ENCODE assay signal across 23 cellular contexts in genomic region chr2:221553333-221553732, GRCh38.
DNase-seq lines count a peak whose midpoint lies in the region; ATAC-seq, FAIRE-seq and TF ChIP-seq lines count a peak whose summit lies in the region.
"Had no signal": no experiment of that assay in that cellular context is flagged by ENCODE, and none has a peak within 500 bp of the region (broad histone marks: within the 10 kb centered on the region; RNA-seq: fewer than 3 reads in every experiment).

No MANE protein-coding gene starts in this region.

- DNase-seq in D721Med (ENCODE audit: insufficient read length, low spot score) (no peak), NCI-H146 treated with DMSO at 0.1 percent for 48 hours (lab: John Stamatoyannopoulos, UW; ENCODE audit: unreplicated experiment) (peak; percentile 83), NCI-H82 (lab: John Stamatoyannopoulos, UW) (peak; percentile 92), NCI-H1694 treated with DMSO at 0.1 percent for 48 hours (lab: John Stamatoyannopoulos, UW) (no peak), putamen (ENCODE audit: low spot score) (no peak)
- DNase-seq in stimulated activated naive B cell treated with anti-CD40 and anti-IgM and Interleukin-4, amounts not matched to agents 10 μg/mL and 1 μg/mL and 100 μg/mL, for 72 hours = no peak
- DNase-seq: activated B cell treated with CpG ODN at 0.5 μM for 24 hours; activated CD4-positive, alpha-beta memory T cell treated with anti-CD3 and anti-CD28 coated beads for 36 hours; amniotic stem cell; CD4-positive, alpha-beta T cell; central memory CD4-positive, alpha-beta T cell; DND-41; effector CD4-positive, alpha-beta T cell; gastrocnemius medialis; H9; KBM-7; naive B cell; NCI-H187 treated with DMSO at 0.1 percent for 48 hours; T-helper 9 cell had no signal

- peaks cover 5% of the 10 kb centered on the region for H3K27me3 Mint-ChIP-seq in nephron (ENCODE audit: low read depth)
- H3K27me3 Mint-ChIP-seq in stimulated activated naive B cell treated with anti-CD40 and anti-IgM and Interleukin-4, amounts not matched to agents 10 μg/mL and 1 μg/mL and 100 μg/mL, for 72 hours = no peaks in the 10 kb centered on the region
- H3K27me3 Mint-ChIP-seq: activated B cell treated with CpG ODN at 0.5 μM for 24 hours; activated CD4-positive, alpha-beta memory T cell treated with anti-CD3 and anti-CD28 coated beads for 36 hours; CD4-positive, alpha-beta T cell; naive B cell had no signal

- H3K36me3 Mint-ChIP-seq in nephron (ENCODE audit: low read depth) = peaks cover 32% of the 10 kb centered on the region
- H3K36me3 Mint-ChIP-seq in stimulated activated naive B cell treated with anti-CD40 and anti-IgM and Interleukin-4, amounts not matched to agents 10 μg/mL and 1 μg/mL and 100 μg/mL, for 72 hours = no peaks in the 10 kb centered on the region
- H3K36me3 Mint-ChIP-seq: naive B cell; stimulated activated effector memory CD8-positive, alpha-beta T cell treated with anti-CD3 and anti-CD28 coated beads, Interleukin-12 subunit alpha, Interleukin-12 subunit beta, amount 100 ng/mL, for 72 hours had no signal

- no peak for ATAC-seq in stimulated activated naive B cell treated with anti-CD40 and anti-IgM and Interleukin-4, amounts not matched to agents 10 μg/mL and 1 μg/mL and 100 μg/mL, for 72 hours (replicated peaks)
- ATAC-seq: esophagus mucosa; gastrocnemius medialis; SK-N-SH treated with all-trans-retinoic acid at 6 μM for 48 hours; stimulated activated effector memory CD8-positive, alpha-beta T cell treated with anti-CD3 and anti-CD28 coated beads, Interleukin-12 subunit alpha, Interleukin-12 subunit beta, amount 100 ng/mL, for 72 hours had no signal

- TF ChIP-seq CTCF in D721Med (IDR thresholded peaks at IDR 0.05; ENCODE audit: insufficient read depth, missing control alignments) = no peak
- TF ChIP-seq CTCF in nephron (IDR thresholded peaks at IDR 0.05; ENCODE audit: unreplicated experiment in 3 of 3) = no peak

- H3K9me3 Mint-ChIP-seq in nephron = no peaks in the 10 kb centered on the region
- no peaks in the 10 kb centered on the region for H3K9me3 Mint-ChIP-seq in stimulated activated naive B cell treated with anti-CD40 and anti-IgM and Interleukin-4, amounts not matched to agents 10 μg/mL and 1 μg/mL and 100 μg/mL, for 72 hours
- H3K9me3 Mint-ChIP-seq: activated B cell treated with CpG ODN at 0.5 μM for 24 hours; activated CD4-positive, alpha-beta memory T cell treated with anti-CD3 and anti-CD28 coated beads for 36 hours; CD4-positive, alpha-beta T cell; naive B cell; stimulated activated effector memory CD8-positive, alpha-beta T cell treated with anti-CD3 and anti-CD28 coated beads, Interleukin-12 subunit alpha, Interleukin-12 subunit beta, amount 100 ng/mL, for 72 hours had no signal

- H3K4me3 Mint-ChIP-seq in nephron = no peak overlapping the region
- H3K4me3 Mint-ChIP-seq in stimulated activated naive B cell treated with anti-CD40 and anti-IgM and Interleukin-4, amounts not matched to agents 10 μg/mL and 1 μg/mL and 100 μg/mL, for 72 hours = no peak overlapping the region
- H3K4me3 Mint-ChIP-seq: activated B cell treated with CpG ODN at 0.5 μM for 24 hours; activated CD4-positive, alpha-beta memory T cell treated with anti-CD3 and anti-CD28 coated beads for 36 hours; CD4-positive, alpha-beta T cell; H9; stimulated activated effector memory CD8-positive, alpha-beta T cell treated with anti-CD3 and anti-CD28 coated beads, Interleukin-12 subunit alpha, Interleukin-12 subunit beta, amount 100 ng/mL, for 72 hours had no signal

- H3K27ac Mint-ChIP-seq in nephron = peak overlapping the region; percentile 51 to 80 (median 61)
- H3K27ac Mint-ChIP-seq in stimulated activated naive B cell treated with anti-CD40 and anti-IgM and Interleukin-4, amounts not matched to agents 10 μg/mL and 1 μg/mL and 100 μg/mL, for 72 hours = no peak overlapping the region
- H3K27ac Mint-ChIP-seq: activated B cell treated with CpG ODN at 0.5 μM for 24 hours; activated CD4-positive, alpha-beta memory T cell treated with anti-CD3 and anti-CD28 coated beads for 36 hours; CD4-positive, alpha-beta T cell; H9; stimulated activated effector memory CD8-positive, alpha-beta T cell treated with anti-CD3 and anti-CD28 coated beads, Interleukin-12 subunit alpha, Interleukin-12 subunit beta, amount 100 ng/mL, for 72 hours had no signal

- H3K4me1 Mint-ChIP-seq in nephron = peaks cover 58% of the 10 kb centered on the region
- H3K4me1 Mint-ChIP-seq in stimulated activated naive B cell treated with anti-CD40 and anti-IgM and Interleukin-4, amounts not matched to agents 10 μg/mL and 1 μg/mL and 100 μg/mL, for 72 hours = peaks cover 12 to 25% of the 10 kb centered on the region in 2 donors

- peak; percentile 29 for FAIRE-seq in D721Med (lab: Jason Lieb, UNC)

Comparison
In these comparisons a context has a peak if more than half of its experiments do, and no peak if none do; other contexts are left out.
1. DNase-seq: peak in NCI-H146 treated with DMSO at 0.1 percent for 48 hours (single experiment) and NCI-H82 (single experiment); none in D721Med (single experiment), NCI-H1694 treated with DMSO at 0.1 percent for 48 hours (single experiment), putamen (single experiment) and stimulated activated naive B cell treated with anti-CD40 and anti-IgM and Interleukin-4, amounts not matched to agents 10 μg/mL and 1 μg/mL and 100 μg/mL, for 72 hours (single experiment).